In genomic region chr1:11826946-11827345, GRCh38 we compare ENCODE assay signal across 11 cellular contexts. TPM values are rescaled to one million over a fixed set of nuclear protein-coding genes. Genes with fewer than 3 reads are reported as not detected.
"Had no signal": no experiment of that assay in that cellular context is flagged by ENCODE, and none has a peak within 500 bp of the region (broad histone marks: within the 10 kb centered on the region; RNA-seq: fewer than 3 reads in every experiment).

No MANE protein-coding gene starts in this region.

- H3K4me3 Mint-ChIP-seq: GM23338, H9, HFFc6 had no signal

- H3K4me3 ChIP-seq: GM23248, GM23338, HAP-1 had no signal

- H3K27ac ChIP-seq: GM23248 had no signal

- H3K4me1 ChIP-seq: HAP-1 had no signal

- DNase-seq: GM23248, GOT3, H7, H9, HCEC 1CT, HFFc6 had no signal

- ATAC-seq: GM23338, HCT116 had no signal

- H3K27ac Mint-ChIP-seq: GM23338, H9, HFFc6 had no signal

- H3K9me3 Mint-ChIP-seq: GM23338, H9, HFFc6 had no signal

- H3K9me3 ChIP-seq: HAP-1 had no signal

- H3K4me1 Mint-ChIP-seq: GM23338, H9 had no signal

RNA-seq across cellular contexts. Expression of gene NPPA, which starts 20.6 kb away (rescaled TPM):
- total RNA-seq: GM23248, GM23338, H1, H4, H7, H9, HFFc6 had no signal
- polyA plus RNA-seq: GM23248, H1 had no signal

RNA-seq across cellular contexts. Expression of gene NPPB, which starts 31.8 kb away (rescaled TPM):
- total RNA-seq: GM23248, GM23338, H4, HFFc6 had no signal
- polyA plus RNA-seq: GM23248 had no signal
